ENCODE assay signal across 8 cellular contexts in the genomic region with DNA sequence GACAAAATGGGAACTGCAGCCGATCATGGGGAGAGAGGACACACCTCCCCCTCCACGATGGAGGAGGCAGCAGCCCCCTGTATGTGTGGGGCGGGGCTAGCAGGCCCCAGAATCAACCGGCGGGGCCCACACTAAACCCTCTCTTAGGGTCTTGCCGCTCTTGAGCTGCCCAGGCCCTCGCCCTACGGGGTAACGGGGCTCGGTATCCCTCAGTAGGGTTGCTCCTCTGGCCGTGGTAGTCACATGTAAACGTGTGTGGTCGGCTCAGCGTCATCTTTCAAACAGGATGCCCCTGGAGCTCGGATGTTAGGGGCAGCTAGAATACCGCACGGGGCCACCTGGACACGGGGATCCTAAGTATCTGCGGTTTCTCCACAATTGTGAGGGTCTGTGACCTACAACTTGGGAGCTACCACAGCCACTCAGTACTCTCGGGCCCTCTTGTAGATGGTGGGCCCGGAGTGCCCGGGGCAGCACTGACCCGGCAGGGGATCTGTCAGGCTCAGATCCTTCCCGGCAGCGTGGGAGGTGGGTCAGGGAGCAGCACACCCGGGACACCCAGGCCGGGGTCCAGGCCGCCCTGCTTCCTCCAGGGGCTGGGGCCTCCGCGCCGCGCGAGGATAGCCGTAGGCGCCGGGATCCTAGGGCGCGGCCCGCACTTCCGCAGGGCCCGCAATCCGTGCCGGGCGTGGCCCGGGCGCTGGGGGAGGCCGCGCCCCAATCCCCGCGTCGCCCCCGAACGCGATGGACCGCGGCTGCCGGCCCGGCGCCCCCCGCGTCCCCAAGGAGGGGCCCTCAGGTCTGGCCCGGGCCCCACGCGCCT. TPM values are rescaled to one million over a fixed set of nuclear protein-coding genes. Genes with fewer than 3 reads are reported as not detected.
DNase-seq lines count a peak whose midpoint lies in the region; ATAC-seq and TF ChIP-seq lines count a peak whose summit lies in the region.

No MANE protein-coding gene starts in this region.

- intact Hi-C loops in left ventricle myocardium superior (cut with micrococcal nuclease) (no loop called here), sciatic nerve (cut with DNase I) (no loop called here)

- H3K36me3 ChIP-seq in DND-41 (ENCODE audit: insufficient read depth, low read length) = peaks cover 49% of the 10 kb centered on the region
- no peaks in the 10 kb centered on the region for H3K36me3 ChIP-seq in GM23248 (ENCODE audit: low read depth)

- ATAC-seq in DND-41 (ENCODE audit: insufficient read depth, low read depth) (peak; percentile 19), left ventricle myocardium superior (peak; percentile 2), sciatic nerve (peak; percentile 9)

- peak overlapping the region; percentile 73 for H3K27ac ChIP-seq in DND-41 (ENCODE audit: low read length)
- H3K27ac ChIP-seq in GM23248 = peak overlapping the region; percentile 90

- peaks cover 36% of the 10 kb centered on the region for H3K4me1 ChIP-seq in DND-41 (ENCODE audit: insufficient read depth, low read length)
- H3K4me1 ChIP-seq in GM23248 (ENCODE audit: insufficient read depth) = peaks cover 5% of the 10 kb centered on the region

- no peaks in the 10 kb centered on the region for H3K27me3 Mint-ChIP-seq in activated naive CD8-positive, alpha-beta T cell treated with anti-CD3 and anti-CD28 coated beads for 36 hours

- peaks cover 26% of the 10 kb centered on the region for H3K36me3 Mint-ChIP-seq in activated naive CD8-positive, alpha-beta T cell treated with anti-CD3 and anti-CD28 coated beads for 36 hours

- DNase-seq in DND-41 = peak; percentile 62
- DNase-seq in GM23248 = peak; percentile 82
- DNase-seq in NCI-H226 = peak; percentile 24
- DNase-seq in activated naive CD8-positive, alpha-beta T cell treated with anti-CD3 and anti-CD28 coated beads for 36 hours = peak; percentile 63
- DNase-seq in left ventricle myocardium superior = peak; percentile 64
- no peak for DNase-seq in sciatic nerve (ENCODE audit: low spot score)
- no peak for DNase-seq in amniotic stem cell (lab: John Stamatoyannopoulos, UW)
- no peak for DNase-seq in NCI-H2196 treated with DMSO at 0.1 percent for 48 hours (lab: John Stamatoyannopoulos, UW; ENCODE audit: unreplicated experiment)

- TF ChIP-seq CTCF in DND-41 (IDR thresholded peaks at IDR 0.05; ENCODE audit: borderline replicate concordance, extremely low read depth, low read length, poor library complexity, severe bottlenecking) = no peak

- H3K9me3 Mint-ChIP-seq in activated naive CD8-positive, alpha-beta T cell treated with anti-CD3 and anti-CD28 coated beads for 36 hours = no peaks in the 10 kb centered on the region

- H3K9me2 ChIP-seq in GM23248 (ENCODE audit: insufficient read depth) = no peaks in the 10 kb centered on the region

- in situ Hi-C loops in GM23248 (cut with MboI) = no loop called here

- no peaks in the 10 kb centered on the region for H3K27me3 ChIP-seq in DND-41 (ENCODE audit: insufficient read depth, low read length, poor library complexity)
- H3K27me3 ChIP-seq in GM23248 (replicated peaks; ENCODE audit: insufficient read depth) = no peaks in the 10 kb centered on the region

- H2AFZ ChIP-seq in DND-41 (ENCODE audit: low read depth, low read length) = no peak overlapping the region; the same call in 1 of the 2 replicates
- no peak overlapping the region for H2AFZ ChIP-seq in GM23248

- H3K4me3 ChIP-seq in DND-41 (ENCODE audit: low read depth in 1 of 2, low read length in 2 of 2) = peak overlapping the region; percentile 74 to 83
- H3K4me3 ChIP-seq in GM23248 = peak overlapping the region; percentile 94

- 2% methylated on average over 44 to 56 of the region's 64 CpGs for WGBS in GM23248 (ENCODE audit: low coverage in 1 of 2, low lambda C conversion rate in 2 of 2, missing lambda C conversion rate in 2 of 2), 2 experiments

- peaks cover 31% of the 10 kb centered on the region for H3F3A ChIP-seq in GM23248 (ENCODE audit: insufficient read depth)

- H3K4me2 ChIP-seq in DND-41 (ENCODE audit: insufficient read depth, low read length) = peak overlapping the region; percentile 85
- H3K4me2 ChIP-seq in GM23248 (ENCODE audit: unreplicated experiment) = peak overlapping the region; percentile 95

- H3K27ac Mint-ChIP-seq in activated naive CD8-positive, alpha-beta T cell treated with anti-CD3 and anti-CD28 coated beads for 36 hours = peak overlapping the region; percentile 95

- H3K9me3 ChIP-seq in DND-41 (ENCODE audit: insufficient read depth, low read length, severe bottlenecking) = no peaks in the 10 kb centered on the region
- H3K9me3 ChIP-seq in GM23248 (ENCODE audit: low read depth) = no peaks in the 10 kb centered on the region

- peak overlapping the region; percentile 93 for H3K4me3 Mint-ChIP-seq in activated naive CD8-positive, alpha-beta T cell treated with anti-CD3 and anti-CD28 coated beads for 36 hours

- peak overlapping the region; percentile 99 for H3K9ac ChIP-seq in DND-41 (ENCODE audit: low read depth, low read length)
- H3K9ac ChIP-seq in GM23248 = peak overlapping the region; percentile 98

- peaks cover 61% of the 10 kb centered on the region for H3K79me2 ChIP-seq in DND-41 (ENCODE audit: insufficient read depth, low read length)
- H3K79me2 ChIP-seq in GM23248 (ENCODE audit: insufficient read depth) = peaks cover 53% of the 10 kb centered on the region

- peaks cover 42% of the 10 kb centered on the region for H3K4me1 Mint-ChIP-seq in activated naive CD8-positive, alpha-beta T cell treated with anti-CD3 and anti-CD28 coated beads for 36 hours

- H4K20me1 ChIP-seq in DND-41 (ENCODE audit: insufficient read depth, low read length) (peaks cover 52% of the 10 kb centered on the region), GM23248 (ENCODE audit: insufficient read depth) (no peaks in the 10 kb centered on the region)

RNA-seq across cellular contexts. Expression of a gene that starts 0.8 kb away (rescaled TPM):
- total RNA-seq in GM23248 (2014; rRNA removed; shearing (Covaris generic)) = 193 and 208 TPM in 2 replicates
- 310 and 313 TPM in 2 replicates for polyA plus RNA-seq in GM23248 (2016; fragmentation: Nextera tagmentation; extraction: Ambion mirVana)
- total RNA-seq in activated naive CD8-positive, alpha-beta T cell treated with anti-CD3 and anti-CD28 coated beads for 36 hours = 100 to 1,000 TPM; 556 to 594 TPM
- 114 TPM for total RNA-seq in left ventricle myocardium superior
- total RNA-seq in sciatic nerve = 387 TPM

RNA-seq across cellular contexts. Expression of a gene that starts 10.0 kb away (rescaled TPM):
- 3,203 and 4,003 TPM in 2 replicates for total RNA-seq in GM23248 (2014; rRNA removed; shearing (Covaris generic))
- 1,651 and 1,674 TPM in 2 replicates for polyA plus RNA-seq in GM23248 (2016; fragmentation: Nextera tagmentation; extraction: Ambion mirVana)
- 100 to 1,000 TPM; 395 to 405 TPM for total RNA-seq in activated naive CD8-positive, alpha-beta T cell treated with anti-CD3 and anti-CD28 coated beads for 36 hours
- total RNA-seq in left ventricle myocardium superior (362 TPM), sciatic nerve (248 TPM)

RNA-seq across cellular contexts. Expression of a gene that starts 21.0 kb away (rescaled TPM):
- total RNA-seq in GM23248 (2014; rRNA removed; shearing (Covaris generic)) = 80.6 and 100 TPM in 2 replicates
- polyA plus RNA-seq in GM23248 (2016; fragmentation: Nextera tagmentation; extraction: Ambion mirVana) = 6.9 and 8.6 TPM in 2 replicates
- 100 to 1,000 TPM; 306 to 311 TPM for total RNA-seq in activated naive CD8-positive, alpha-beta T cell treated with anti-CD3 and anti-CD28 coated beads for 36 hours
- total RNA-seq in left ventricle myocardium superior (32.0 TPM), sciatic nerve (45.9 TPM)

RNA-seq across cellular contexts. Expression of a gene that starts 21.2 kb away (rescaled TPM):
- total RNA-seq in GM23248 (2014; rRNA removed; shearing (Covaris generic)) = 175 and 179 TPM in 2 replicates
- 428 and 436 TPM in 2 replicates for polyA plus RNA-seq in GM23248 (2016; fragmentation: Nextera tagmentation; extraction: Ambion mirVana)
- 100 to 1,000 TPM; 119 to 126 TPM for total RNA-seq in activated naive CD8-positive, alpha-beta T cell treated with anti-CD3 and anti-CD28 coated beads for 36 hours
- total RNA-seq in left ventricle myocardium superior (173 TPM), sciatic nerve (58.2 TPM)

RNA-seq across cellular contexts. Expression of a gene that starts 31.7 kb away (rescaled TPM):
- 2.4 TPM in 2 replicates for total RNA-seq in GM23248 (2014; rRNA removed; shearing (Covaris generic))
- polyA plus RNA-seq in GM23248 (2016; fragmentation: Nextera tagmentation; extraction: Ambion mirVana) = 1.1 and 1.6 TPM in 2 replicates
- under 1 TPM in 1 of 2 experiments, not detected in 1; 0.47 TPM for total RNA-seq in activated naive CD8-positive, alpha-beta T cell treated with anti-CD3 and anti-CD28 coated beads for 36 hours
- total RNA-seq in left ventricle myocardium superior (0.69 TPM), sciatic nerve (0.80 TPM)

Comparison
In these comparisons a context has a peak if more than half of its experiments do, and no peak if none do; other contexts are left out.
1. DNase-seq: peak in DND-41 (single experiment), GM23248 (single experiment), NCI-H226 (single experiment), activated naive CD8-positive, alpha-beta T cell treated with anti-CD3 and anti-CD28 coated beads for 36 hours (single experiment) and left ventricle myocardium superior (single experiment); none in sciatic nerve (single experiment), amniotic stem cell (single experiment) and NCI-H2196 treated with DMSO at 0.1 percent for 48 hours (single experiment).
2. Peak in every context shown above with its lines, with median percentiles within 50 percentile points of each other: ATAC-seq.